In the genomic region with DNA sequence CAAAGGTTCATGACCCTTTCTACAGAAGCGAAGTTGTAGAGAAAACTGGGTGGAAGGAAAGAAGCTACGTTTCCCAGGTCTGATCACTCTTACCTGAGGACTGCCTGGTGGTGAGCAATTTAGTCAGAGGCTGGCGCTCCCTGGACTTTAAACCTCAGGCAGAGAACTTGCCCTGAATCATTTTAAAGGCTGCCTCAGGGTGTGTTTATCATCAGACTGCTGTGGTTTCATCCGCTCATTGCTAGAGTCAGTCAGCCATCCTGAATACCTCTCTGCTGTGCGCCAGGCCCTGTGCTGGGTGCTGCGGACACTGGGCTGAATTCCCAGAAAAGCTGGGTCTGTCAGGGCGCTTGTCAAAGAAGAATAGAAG, we compare ENCODE assay signal across 11 cellular contexts. TPM values are rescaled to one million over a fixed set of nuclear protein-coding genes. Genes with fewer than 3 reads are reported as not detected.
DNase-seq lines count a peak whose midpoint lies in the region; ATAC-seq and TF ChIP-seq lines count a peak whose summit lies in the region.
"Had no signal": no experiment of that assay in that cellular context is flagged by ENCODE, and none has a peak within 500 bp of the region (broad histone marks: within the 10 kb centered on the region; RNA-seq: fewer than 3 reads in every experiment).

No MANE protein-coding gene starts in this region.

- no peak for ATAC-seq in GM18502 (IDR thresholded peaks at IDR 0.05; ENCODE audit: poor library complexity, unreplicated experiment)

- peaks cover 21% of the 10 kb centered on the region for H3K36me3 Mint-ChIP-seq in progenitor cell of endocrine pancreas (ENCODE audit: insufficient read depth)
- H3K36me3 Mint-ChIP-seq: activated naive CD8-positive, alpha-beta T cell had no signal

- H3K4me3 Mint-ChIP-seq in progenitor cell of endocrine pancreas (ENCODE audit: low read depth): peak overlapping the region; percentile 95
- H3K4me3 Mint-ChIP-seq: T-helper 1 cell treated with Interleukin-12 subunit alpha and Interleukin-12 subunit beta and Interleukin-4 antibody, amounts not matched to agents 30 μg/mL and 1 μg/mL, for 36 hours had no signal

- H3K36me3 ChIP-seq in SJCRH30: peaks cover 22% of the 10 kb centered on the region; the same call in 1 of the 2 replicates
- peaks cover 3% of the 10 kb centered on the region for H3K36me3 ChIP-seq in iPS-18a (ENCODE audit: control insufficient read depth, low read depth, low read length)

- H3K9me3 Mint-ChIP-seq in progenitor cell of endocrine pancreas (ENCODE audit: low read depth): peaks cover 2% of the 10 kb centered on the region

- peak overlapping the region; percentile 98 for H3K27ac Mint-ChIP-seq in progenitor cell of endocrine pancreas
- H3K27ac Mint-ChIP-seq: activated naive CD8-positive, alpha-beta T cell; T-helper 1 cell treated with Interleukin-12 subunit alpha and Interleukin-12 subunit beta and Interleukin-4 antibody, amounts not matched to agents 30 μg/mL and 1 μg/mL, for 36 hours had no signal

- H3K4me1 Mint-ChIP-seq in progenitor cell of endocrine pancreas (ENCODE audit: low read depth): peaks cover 43% of the 10 kb centered on the region

- peak; percentile 20 to 53 for DNase-seq in SJCRH30
- no peak for DNase-seq in progenitor cell of endocrine pancreas (ENCODE audit: low spot score, unreplicated experiment)
- no peak for DNase-seq in GDM1 (lab: John Stamatoyannopoulos, UW)
- DNase-seq in middle frontal gyrus (ENCODE audit: extremely low spot score, low spot score): no peak
- DNase-seq in AG08396 (ENCODE audit: low spot score): no peak

- H3K9me3 ChIP-seq in SJCRH30 (replicated peaks): 0 out of 2 replicates have a peak, but pooled peaks cover 4% of the 10 kb centered on the region
- H3K9me3 ChIP-seq in iPS-18a (ENCODE audit: control insufficient read depth, low read depth, low read length): no peaks in the 10 kb centered on the region

- H3K27me3 Mint-ChIP-seq in progenitor cell of endocrine pancreas: no peaks in the 10 kb centered on the region

- no peak overlapping the region for H3K9ac ChIP-seq in iPS-18a (ENCODE audit: low read length)

- H3K27ac ChIP-seq in SJCRH30 (peak overlapping the region; percentile 99), iPS-18a (ENCODE audit: low read length) (no peak overlapping the region)

- peaks cover 18% of the 10 kb centered on the region for H3K4me1 ChIP-seq in SJCRH30
- peaks cover 17% of the 10 kb centered on the region for H3K4me1 ChIP-seq in iPS-18a (ENCODE audit: control insufficient read depth, low read depth, low read length)

- H3K27me3 ChIP-seq in SJCRH30 (no peaks in the 10 kb centered on the region), iPS-18a (ENCODE audit: control insufficient read depth, insufficient read depth, low read length) (no peaks in the 10 kb centered on the region)

- TF ChIP-seq CTCF in progenitor cell of endocrine pancreas (IDR thresholded peaks at IDR 0.05; ENCODE audit: unreplicated experiment): no peak

- peak overlapping the region; percentile 2; the same call in 1 of the 2 replicates for H3K4me3 ChIP-seq in GM08714 (ENCODE audit: low read length)
- peak overlapping the region; percentile 74 for H3K4me3 ChIP-seq in SJCRH30
- peak overlapping the region; percentile 95 for H3K4me3 ChIP-seq in iPS-18a (ENCODE audit: low read length)

RNA-seq across cellular contexts. Expression of a gene that starts 2.7 kb away (rescaled TPM):
- total RNA-seq in SJCRH30 (2014; rRNA removed; shearing (Covaris generic)): 26.3 and 26.7 TPM in 2 replicates
- 54.5 and 61.6 TPM in 2 replicates for total RNA-seq in progenitor cell of endocrine pancreas

RNA-seq across cellular contexts. Expression of a gene that starts 32.0 kb away (rescaled TPM):
- 19.8 and 25.5 TPM in 2 replicates for total RNA-seq in SJCRH30 (2014; rRNA removed; shearing (Covaris generic))
- 53.2 and 56.9 TPM in 2 replicates for total RNA-seq in progenitor cell of endocrine pancreas

RNA-seq across cellular contexts. Expression of a gene that starts 38.1 kb away (rescaled TPM):
- not detected in 2 replicates for total RNA-seq in SJCRH30 (2014; rRNA removed; shearing (Covaris generic))
- total RNA-seq in progenitor cell of endocrine pancreas: not detected in 2 replicates
- total RNA-seq: LHCN-M2 had no signal

Comparison
In these comparisons a context has a peak if more than half of its experiments do, and no peak if none do; other contexts are left out.
1. H3K4me3 ChIP-seq: peak in every context shown above with its lines; median percentile 95 in iPS-18a; 74 in SJCRH30; 2 in GM08714.
2. DNase-seq: peak in SJCRH30 (2 of 2); none in progenitor cell of endocrine pancreas (single experiment), GDM1 (single experiment), middle frontal gyrus (single experiment) and AG08396 (single experiment).